ENCODE assay signal across 27 cellular contexts in genomic region chr13:76414320-76414719, GRCh38.
"Had no signal": no experiment of that assay in that cellular context is flagged by ENCODE, and none has a peak within 500 bp of the region (broad histone marks: within the 10 kb centered on the region; RNA-seq: fewer than 3 reads in every experiment).

No MANE protein-coding gene starts in this region.

- H3K4me3 Mint-ChIP-seq: activated B cell treated with CpG ODN at 0.5 μM for 24 hours; activated CD4-positive, alpha-beta memory T cell treated with anti-CD3 and anti-CD28 coated beads for 36 hours; activated CD8-positive, alpha-beta memory T cell treated with anti-CD3 and anti-CD28 coated beads, Interleukin-2, amount 10 ng/mL, durations not matched to agents 7 days and 5 days; activated CD8-positive, alpha-beta T cell treated with anti-CD3 and anti-CD28 coated beads, Interleukin-2, amount 10 ng/mL, durations not matched to agents 7 days and 5 days; activated naive CD4-positive, alpha-beta T cell treated with anti-CD3 and anti-CD28 coated beads, Interleukin-2, amount 10 ng/mL, durations not matched to agents 7 days and 5 days; activated naive CD8-positive, alpha-beta T cell treated with anti-CD3 and anti-CD28 coated beads, Interleukin-2, amount 10 ng/mL, durations not matched to agents 7 days and 5 days; activated T-cell treated with anti-CD3 and anti-CD28 coated beads, Interleukin-2, amount 50 U/mL, for 24 hours; activated T-cell treated with anti-CD3 and anti-CD28 coated beads, Interleukin-2, amount 50 U/mL, for 72 hours; T-helper 17 cell; T-helper 2 cell treated with Interferon-gamma antibody and Interleukin-4, amounts not matched to agents 5 μg/mL and 100 μg/mL, for 36 hours had no signal

- H3K4me1 ChIP-seq: colonic mucosa had no signal

- H3K4me1 Mint-ChIP-seq: activated B cell treated with CpG ODN at 0.5 μM for 24 hours; activated CD8-positive, alpha-beta memory T cell treated with anti-CD3 and anti-CD28 coated beads, Interleukin-2, amount 10 ng/mL, durations not matched to agents 7 days and 5 days; activated naive CD4-positive, alpha-beta T cell treated with anti-CD3 and anti-CD28 coated beads, Interleukin-2, amount 10 ng/mL, durations not matched to agents 7 days and 5 days; activated naive CD8-positive, alpha-beta T cell treated with anti-CD3 and anti-CD28 coated beads, Interleukin-2, amount 10 ng/mL, durations not matched to agents 7 days and 5 days; T-helper 17 cell had no signal

- H3K9me3 Mint-ChIP-seq: activated B cell treated with CpG ODN at 0.5 μM for 24 hours; activated CD4-positive, alpha-beta memory T cell treated with anti-CD3 and anti-CD28 coated beads for 36 hours; activated naive CD4-positive, alpha-beta T cell treated with anti-CD3 and anti-CD28 coated beads, Interleukin-2, amount 10 ng/mL, durations not matched to agents 7 days and 5 days; activated naive CD4-positive, alpha-beta T cell treated with anti-CD3 and anti-CD28 coated beads, Interleukin-2, amount 50 U/mL, for 72 hours; activated naive CD8-positive, alpha-beta T cell treated with anti-CD3 and anti-CD28 coated beads, Interleukin-2, amount 10 ng/mL, durations not matched to agents 7 days and 5 days; activated T-cell treated with anti-CD3 and anti-CD28 coated beads, Interleukin-2, amount 50 U/mL, for 24 hours; activated T-cell treated with anti-CD3 and anti-CD28 coated beads, Interleukin-2, amount 50 U/mL, for 72 hours; T-helper 2 cell treated with Interferon-gamma antibody and Interleukin-4, amounts not matched to agents 5 μg/mL and 100 μg/mL, for 36 hours had no signal

- H3K36me3 ChIP-seq: brain microvascular endothelial cell, colonic mucosa, WERI-Rb-1 had no signal

- H3K36me3 Mint-ChIP-seq: activated CD4-positive, alpha-beta memory T cell treated with anti-CD3 and anti-CD28 coated beads for 36 hours; activated CD8-positive, alpha-beta memory T cell treated with anti-CD3 and anti-CD28 coated beads, Interleukin-2, amount 10 ng/mL, durations not matched to agents 7 days and 5 days; activated naive CD4-positive, alpha-beta T cell treated with anti-CD3 and anti-CD28 coated beads, Interleukin-2, amount 10 ng/mL, durations not matched to agents 7 days and 5 days; activated naive CD4-positive, alpha-beta T cell treated with anti-CD3 and anti-CD28 coated beads, Interleukin-2, amount 50 U/mL, for 72 hours; activated naive CD8-positive, alpha-beta T cell treated with anti-CD3 and anti-CD28 coated beads, Interleukin-2, amount 10 ng/mL, durations not matched to agents 7 days and 5 days had no signal

- H3K27ac Mint-ChIP-seq: activated B cell treated with CpG ODN at 0.5 μM for 24 hours; activated CD4-positive, alpha-beta memory T cell treated with anti-CD3 and anti-CD28 coated beads for 36 hours; activated CD8-positive, alpha-beta memory T cell treated with anti-CD3 and anti-CD28 coated beads, Interleukin-2, amount 10 ng/mL, durations not matched to agents 7 days and 5 days; activated CD8-positive, alpha-beta T cell treated with anti-CD3 and anti-CD28 coated beads, Interleukin-2, amount 10 ng/mL, durations not matched to agents 7 days and 5 days; activated naive CD4-positive, alpha-beta T cell treated with anti-CD3 and anti-CD28 coated beads, Interleukin-2, amount 10 ng/mL, durations not matched to agents 7 days and 5 days; activated naive CD4-positive, alpha-beta T cell treated with anti-CD3 and anti-CD28 coated beads, Interleukin-2, amount 50 U/mL, for 72 hours; activated naive CD8-positive, alpha-beta T cell treated with anti-CD3 and anti-CD28 coated beads, Interleukin-2, amount 10 ng/mL, durations not matched to agents 7 days and 5 days; activated T-cell treated with anti-CD3 and anti-CD28 coated beads, Interleukin-2, amount 50 U/mL, for 24 hours; activated T-cell treated with anti-CD3 and anti-CD28 coated beads, Interleukin-2, amount 50 U/mL, for 72 hours; T-helper 17 cell; T-helper 2 cell treated with Interferon-gamma antibody and Interleukin-4, amounts not matched to agents 5 μg/mL and 100 μg/mL, for 36 hours had no signal

- DNase-seq: activated B cell treated with CpG ODN at 0.5 μM for 24 hours; activated CD4-positive, alpha-beta memory T cell treated with anti-CD3 and anti-CD28 coated beads for 36 hours; activated CD4-positive, alpha-beta T cell treated with anti-CD3 and anti-CD28 coated beads for 48 hours; activated CD8-positive, alpha-beta memory T cell treated with anti-CD3 and anti-CD28 coated beads, Interleukin-2, amount 10 ng/mL, durations not matched to agents 7 days and 5 days; activated CD8-positive, alpha-beta memory T cell treated with anti-CD3 and anti-CD28 coated beads, Interleukin-2, amount 50 U/mL, for 4 hours; activated CD8-positive, alpha-beta T cell treated with anti-CD3 and anti-CD28 coated beads, Interleukin-2, amount 10 ng/mL, durations not matched to agents 7 days and 5 days; activated gamma-delta T cell; activated naive CD4-positive, alpha-beta T cell; activated naive CD4-positive, alpha-beta T cell treated with anti-CD3 and anti-CD28 coated beads, Interleukin-2, amount 10 ng/mL, durations not matched to agents 7 days and 5 days; activated naive CD8-positive, alpha-beta T cell treated with anti-CD3 and anti-CD28 coated beads, Interleukin-2, amount 10 ng/mL, durations not matched to agents 7 days and 5 days; activated T-cell treated with anti-CD3 and anti-CD28 coated beads, Interleukin-2, amount 50 U/mL, for 24 hours; activated T-cell treated with anti-CD3 and anti-CD28 coated beads, Interleukin-2, amount 50 U/mL, for 72 hours; amniotic stem cell; anterior cingulate cortex; brain microvascular endothelial cell; colonic mucosa; effector CD8-positive, alpha-beta T cell; foreskin fibroblast; head of caudate nucleus; T-helper 1 cell; T-helper 17 cell; T1000; WERI-Rb-1 had no signal

- H3K27me3 Mint-ChIP-seq: activated B cell treated with CpG ODN at 0.5 μM for 24 hours; activated CD4-positive, alpha-beta memory T cell treated with anti-CD3 and anti-CD28 coated beads for 36 hours; activated CD8-positive, alpha-beta memory T cell treated with anti-CD3 and anti-CD28 coated beads, Interleukin-2, amount 10 ng/mL, durations not matched to agents 7 days and 5 days; activated naive CD8-positive, alpha-beta T cell treated with anti-CD3 and anti-CD28 coated beads, Interleukin-2, amount 10 ng/mL, durations not matched to agents 7 days and 5 days; T-helper 17 cell had no signal

- H3K27ac ChIP-seq: brain microvascular endothelial cell, colonic mucosa, WERI-Rb-1 had no signal

- ATAC-seq: activated CD4-positive, CD25-positive, alpha-beta regulatory T cell treated with anti-CD3 and anti-CD28 coated beads, Interleukin-2, amount 50 U/mL, for 24 hours; activated CD8-positive, alpha-beta memory T cell treated with anti-CD3 and anti-CD28 coated beads, Interleukin-2, amount 10 ng/mL, durations not matched to agents 7 days and 5 days; activated CD8-positive, alpha-beta T cell treated with anti-CD3 and anti-CD28 coated beads, Interleukin-2, amount 10 ng/mL, durations not matched to agents 7 days and 5 days; activated naive CD4-positive, alpha-beta T cell treated with anti-CD3 and anti-CD28 coated beads, Interleukin-2, amount 50 U/mL, for 72 hours; activated T-cell treated with anti-CD3 and anti-CD28 coated beads, Interleukin-2, amount 50 U/mL, for 72 hours; esophagus mucosa; T-helper 17 cell had no signal

- H3K9me3 ChIP-seq: colonic mucosa had no signal

- H3K4me3 ChIP-seq: colonic mucosa had no signal

- H3K27me3 ChIP-seq: brain microvascular endothelial cell, colonic mucosa had no signal
